Comparison of ENCODE assay signal across 25 cellular contexts in genomic region chr9:36251428-36251827, GRCh38. TPM values are rescaled to one million over a fixed set of nuclear protein-coding genes. Genes with fewer than 3 reads are reported as not detected.
DNase-seq lines count a peak whose midpoint lies in the region; ATAC-seq, FAIRE-seq and TF ChIP-seq lines count a peak whose summit lies in the region.
"Had no signal": no experiment of that assay in that cellular context is flagged by ENCODE, and none has a peak within 500 bp of the region (broad histone marks: within the 10 kb centered on the region; RNA-seq: fewer than 3 reads in every experiment).

No MANE protein-coding gene starts in this region.

- POLR2A ChIA-PET in HepG2 (lab: Yijun Ruan, JAX): no interaction called here

- TF ChIP-seq EP300 in HepG2 (IDR thresholded peaks at IDR 0.05; ENCODE audit: low read depth in 2 of 2, low read length in 2 of 2) (no peak), HepG2 (CRISPR knock-in tag; IDR thresholded peaks at IDR 0.05; ENCODE audit: borderline replicate concordance) (no peak)

- no peak overlapping the region for H2AFZ ChIP-seq in HepG2 (ENCODE audit: low read length)

- in situ Hi-C loops in HepG2 (cut with HindIII; ENCODE audit: extremely low pct_ligation_motif_present, low pct_unique_long_range_greater_than_20kb): no loop called here

- H3K27me3 ChIP-seq in liver (ENCODE audit: control insufficient read depth in 4 of 4, insufficient read depth in 4 of 4, low read length in 3 of 4) (no peaks in the 10 kb centered on the region), HepG2 (ENCODE audit: control insufficient read depth in 1 of 2, insufficient read depth in 2 of 2, low read length in 2 of 2) (no peaks in the 10 kb centered on the region)
- H3K27me3 ChIP-seq: BE2C; BLaER1 treated with 17β-estradiol and CSF1 and Interleukin-3, amounts not matched to agents 10 nM and 100 nM had no signal

- peaks cover 11% of the 10 kb centered on the region for H3K4me1 Mint-ChIP-seq in memory B cell

- H3K36me3 ChIP-seq in liver (ENCODE audit: control insufficient read depth in 4 of 4, insufficient read depth in 3 of 4, low read depth in 1 of 4, low read length in 3 of 4) (peaks cover 0 to 5% (median 2%) of the 10 kb centered on the region in 4 donors), HepG2 (replicated peaks in 1 of 2; ENCODE audit: control insufficient read depth in 1 of 2, insufficient read depth in 2 of 2, low read length in 2 of 2) (peaks cover 0 to 8% of the 10 kb centered on the region in 2 experiments; a peak in 1 of 5 replicates)
- H3K36me3 ChIP-seq: BE2C had no signal

- ATAC-seq in HepG2 (no peak), memory B cell (ENCODE audit: low read depth) (no peak)
- ATAC-seq: A549 had no signal

- peak in 1 of 2 donors; percentile 36 for TF ChIP-seq RAD21 in liver (IDR thresholded peaks at IDR 0.05)
- no peak for TF ChIP-seq RAD21 in HepG2 (CRISPR knock-in tag; IDR thresholded peaks at IDR 0.05)

- no peaks in the 10 kb centered on the region for H4K20me1 ChIP-seq in HepG2 (ENCODE audit: insufficient read depth, low read length)

- intact Hi-C loops in HepG2 (cut with micrococcal nuclease; ENCODE audit: unreplicated experiment): no loop called here

- no peak for TF ChIP-seq CTCF in liver (IDR thresholded peaks at IDR 0.05; ENCODE audit: low read depth, low read length, missing input control)
- no peak for TF ChIP-seq CTCF in HepG2 (CRISPR knock-in tag; IDR thresholded peaks at IDR 0.05)
- TF ChIP-seq CTCF in VCaP (conservative IDR thresholded peaks at IDR 0.05): no peak

- H3K4me1 ChIP-seq in liver (ENCODE audit: control insufficient read depth in 4 of 4, insufficient read depth in 4 of 4, low read length in 3 of 4) (peaks cover 9 to 49% (median 45%) of the 10 kb centered on the region in 4 donors), HepG2 (ENCODE audit: insufficient read depth, low read length) (peaks cover 14% of the 10 kb centered on the region)
- H3K4me1 ChIP-seq: BE2C, HAP-1 had no signal

- H3K27ac ChIP-seq in liver (ENCODE audit: low read depth in 1 of 2, low read length in 2 of 2) (peak overlapping the region; percentile 82 to 95), HepG2 (ENCODE audit: extremely low read length, insufficient read depth, low read length) (no peak overlapping the region), VCaP (peak overlapping the region; percentile 25; the same call in 1 of the 2 replicates)
- H3K27ac ChIP-seq: A549; BLaER1 treated with 17β-estradiol and CSF1 and Interleukin-3, amounts not matched to agents 10 nM and 100 nM had no signal

- 41% methylated on average over 1 of the region's 1 CpG for WGBS in liver
- 81% methylated on average over 1 of the region's 1 CpG for WGBS in HepG2 (ENCODE audit: low lambda C conversion rate)

- no peak overlapping the region for H3K4me3 Mint-ChIP-seq in memory B cell
- H3K4me3 Mint-ChIP-seq: CD14-positive monocyte; CD4-positive, alpha-beta T cell; HFFc6 had no signal

- no peak for TF ChIP-seq POLR2A in HepG2 (IDR thresholded peaks at IDR 0.05; ENCODE audit: insufficient read depth in 1 of 2, low read depth in 2 of 2, low read length in 2 of 2)

- H3K27ac Mint-ChIP-seq in memory B cell: peak overlapping the region; percentile 48
- H3K27ac Mint-ChIP-seq: CD4-positive, alpha-beta T cell had no signal

- no peak overlapping the region for H3K4me2 ChIP-seq in HepG2 (ENCODE audit: low read depth, low read length)
- H3K4me2 ChIP-seq: A549; BLaER1 treated with 17β-estradiol and CSF1 and Interleukin-3, amounts not matched to agents 10 nM and 100 nM had no signal

- H3K79me2 ChIP-seq in HepG2 (ENCODE audit: insufficient read depth, low read length): peaks cover 33% of the 10 kb centered on the region

- no peak for FAIRE-seq in HepG2 (lab: Jason Lieb, UNC)
- FAIRE-seq: A549, G401.6, GM12892, GM19239, H54 had no signal

- DNase-seq in HepG2 (ENCODE audit: low spot score) (no peak), memory B cell (ENCODE audit: low spot score in 2 of 2) (no peak), cerebellum (ENCODE audit: low spot score) (no peak), dedifferentiated amniotic fluid mesenchymal stem cell (ENCODE audit: extremely low spot score) (no peak), NCI-H146 treated with DMSO at 0.1 percent for 48 hours (lab: John Stamatoyannopoulos, UW; ENCODE audit: unreplicated experiment) (no peak)
- DNase-seq: 8988T; ACHN; AML-193; BE2C; CD4-positive, alpha-beta T cell; COR-L47; DMS153; DND-41; GOT3; HFFc6 had no signal

- H3K9ac ChIP-seq in liver (ENCODE audit: low read depth in 1 of 2, low read length in 2 of 2) (peak overlapping the region in 1 of 2 donors; percentile 84), HepG2 (ENCODE audit: insufficient read depth, low read depth, low read length) (no peak overlapping the region)
- H3K9ac ChIP-seq: BLaER1 treated with 17β-estradiol and CSF1 and Interleukin-3, amounts not matched to agents 10 nM and 100 nM had no signal

- H3K36me3 Mint-ChIP-seq in memory B cell: peaks cover 10% of the 10 kb centered on the region

- H3K27me3 Mint-ChIP-seq in memory B cell: no peaks in the 10 kb centered on the region
- H3K27me3 Mint-ChIP-seq: CD4-positive, alpha-beta T cell had no signal

- CTCF ChIA-PET in HepG2 (lab: Yijun Ruan, JAX; ENCODE audit: low intra/inter-chr PET ratio, low total read pairs): interaction anchor here (0.6 kb wide), 1 partner anchor 77 kb away, joined by 3 read pairs; no protein-coding TSS in a partner anchor

- H3K4me3 ChIP-seq in liver (ENCODE audit: low read depth in 1 of 3, low read length in 3 of 3) (peak overlapping the region in 2 of 3 donors; percentile 11 to 32), HepG2 (replicated peaks in 1 of 3; ENCODE audit: insufficient read depth in 1 of 3, low read depth in 2 of 3, low read length in 3 of 3) (no peak overlapping the region)
- H3K4me3 ChIP-seq: A549; BLaER1 treated with 17β-estradiol and CSF1 and Interleukin-3, amounts not matched to agents 10 nM and 100 nM; HAP-1 had no signal

- no TSS peak for BruUV-seq in HepG2 (replicated peaks; lab: Mats Ljungman, UMichigan)

- no peaks in the 10 kb centered on the region for H3K9me3 Mint-ChIP-seq in memory B cell
- H3K9me3 Mint-ChIP-seq: CD14-positive monocyte; CD4-positive, alpha-beta T cell; HFFc6 had no signal

- H3K9me3 ChIP-seq in liver (ENCODE audit: control insufficient read depth in 4 of 4, low read length in 3 of 4) (no peaks in the 10 kb centered on the region), HepG2 (ENCODE audit: low read length) (no peaks in the 10 kb centered on the region)
- H3K9me3 ChIP-seq: A549; BE2C; BLaER1 treated with 17β-estradiol and CSF1 and Interleukin-3, amounts not matched to agents 10 nM and 100 nM; HAP-1 had no signal

TF ChIP-seq in liver, 16 proteins besides CTCF, POLR2A, EP300 and RAD21 (continues in another document):
- TF ChIP-seq JUND (IDR thresholded peaks at IDR 0.05) (peak in 1 of 2 donors; percentile 17), RXRA (IDR thresholded peaks at IDR 0.05) (peak; percentile 58 to 69), HNF4A (conservative IDR thresholded peaks at IDR 0.05) (peak; percentile 90 to 91), SP1 (IDR thresholded peaks at IDR 0.05) (peak; percentile 77)
- TF ChIP-seq, protein P1, sequence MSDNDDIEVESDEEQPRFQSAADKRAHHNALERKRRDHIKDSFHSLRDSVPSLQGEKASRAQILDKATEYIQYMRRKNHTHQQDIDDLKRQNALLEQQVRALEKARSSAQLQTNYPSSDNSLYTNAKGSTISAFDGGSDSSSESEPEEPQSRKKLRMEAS (IDR thresholded peaks at IDR 0.05): no peak
- TF ChIP-seq, protein P2, sequence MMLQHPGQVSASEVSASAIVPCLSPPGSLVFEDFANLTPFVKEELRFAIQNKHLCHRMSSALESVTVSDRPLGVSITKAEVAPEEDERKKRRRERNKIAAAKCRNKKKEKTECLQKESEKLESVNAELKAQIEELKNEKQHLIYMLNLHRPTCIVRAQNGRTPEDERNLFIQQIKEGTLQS (IDR thresholded peaks at IDR 0.05): peak; percentile 11

TF ChIP-seq in HepG2, 621 proteins besides CTCF, POLR2A, EP300 and RAD21 (continues in another document):
- no peak for TF ChIP-seq HOXD1 (CRISPR knock-in tag; IDR thresholded peaks at IDR 0.05)
- no peak for TF ChIP-seq REXO4 (CRISPR knock-in tag; IDR thresholded peaks at IDR 0.05; ENCODE audit: borderline replicate concordance)
- no peak for TF ChIP-seq ZNF747 (CRISPR knock-in tag; IDR thresholded peaks at IDR 0.05; ENCODE audit: borderline replicate concordance)
- no peak for TF ChIP-seq IKZF1 (IDR thresholded peaks at IDR 0.05)

RNA-seq across cellular contexts. Expression of gene GNE, which starts 6.8 kb away (rescaled TPM):
- 100 to 1,000 TPM in 1 of 2 donors, 10 to 100 TPM in 1; 21.8 to 177 TPM for total RNA-seq in liver
- 10 to 100 TPM; 37.8 to 38.4 TPM for polyA plus RNA-seq in liver
- 24.1 and 38.8 TPM in 2 replicates for total RNA-seq in HepG2 (2016; rRNA removed; fragmentation: Illumina TruSeq; extraction: Trizol)
- 4.5 and 5.6 TPM in 2 replicates for total RNA-seq in HepG2 (2016; cell fraction: cytosol; rRNA removed; fragmentation: Illumina TruSeq; extraction: Trizol; ENCODE audit: low read depth)
- 25.0 and 37.4 TPM in 2 replicates for total RNA-seq in HepG2 (2016; cell fraction: insoluble cytoplasmic fraction; rRNA removed; fragmentation: Illumina TruSeq; extraction: Trizol)
- 7.5 and 7.7 TPM in 2 replicates for total RNA-seq in HepG2 (2016; cell fraction: membrane; rRNA removed; fragmentation: Illumina TruSeq; extraction: Trizol)
- total RNA-seq in HepG2 (2016; cell fraction: nucleus; rRNA removed; fragmentation: Illumina TruSeq; extraction: Trizol): 13.4 and 14.4 TPM in 2 replicates
- polyA plus RNA-seq in HepG2 (2011; rRNA removed): 15.9 and 16.1 TPM in 2 replicates
- polyA plus RNA-seq in HepG2 (2011; cell fraction: cytosol; rRNA removed): 15.4 and 20.4 TPM in 2 replicates
- polyA plus RNA-seq in HepG2 (2011; cell fraction: nucleus; rRNA removed): 7.7 and 9.8 TPM in 2 replicates
- 13.6 and 14.9 TPM in 2 replicates for polyA plus RNA-seq in HepG2 (2012)
- polyA plus RNA-seq in HepG2 (2016; cell fraction: cytosol; fragmentation: Illumina TruSeq; extraction: Trizol; ENCODE audit: low read depth): 0.58 and 0.62 TPM in 2 replicates
- polyA plus RNA-seq in HepG2 (2016; cell fraction: insoluble cytoplasmic fraction; fragmentation: Illumina TruSeq; extraction: Trizol; ENCODE audit: low read depth): 27.2 and 28.0 TPM in 2 replicates
- 2.4 and 2.7 TPM in 2 replicates for polyA plus RNA-seq in HepG2 (2016; cell fraction: membrane; fragmentation: Illumina TruSeq; extraction: Trizol; ENCODE audit: low read depth)
- 15.6 TPM in 2 replicates for polyA plus RNA-seq in HepG2 (2016; cell fraction: nucleus; fragmentation: Illumina TruSeq; extraction: Trizol; ENCODE audit: insufficient read depth, low read depth)
- 51.9 and 55.1 TPM in 2 replicates for polyA minus RNA-seq in HepG2 (2011; rRNA and poly(A)+ RNA removed; ENCODE audit: low replicate concordance)
- 24.8 and 24.9 TPM in 2 replicates for polyA minus RNA-seq in HepG2 (2011; cell fraction: cytosol; rRNA and poly(A)+ RNA removed)
- polyA minus RNA-seq in HepG2 (2011; cell fraction: nucleus; rRNA and poly(A)+ RNA removed): 16.0 and 19.8 TPM in 2 replicates
- total RNA-seq in cerebellum: 22.9 TPM

Comparison
In these comparisons a context has a peak if more than half of its experiments do, and no peak if none do; other contexts are left out.
1. H3K4me3 ChIP-seq: peak in liver (2 of 3); none in HepG2 (0 of 3).